14 cellular contexts compared by ENCODE assay signal in genomic region chr20:1489764-1490436, GRCh38. TPM values are rescaled to one million over a fixed set of nuclear protein-coding genes. Genes with fewer than 3 reads are reported as not detected.
DNase-seq lines count a peak whose midpoint lies in the region; ATAC-seq lines count a peak whose summit lies in the region.
"Had no signal": no experiment of that assay in that cellular context is flagged by ENCODE, and none has a peak within 500 bp of the region (broad histone marks: within the 10 kb centered on the region; RNA-seq: fewer than 3 reads in every experiment).

No MANE protein-coding gene starts in this region.

- H3K4me1 Mint-ChIP-seq in stimulated activated memory B cell treated with anti-CD40 and anti-IgM and Interleukin-4, amounts not matched to agents 10 μg/mL and 1 μg/mL and 100 μg/mL, for 72 hours: peaks cover 33% of the 10 kb centered on the region
- H3K4me1 Mint-ChIP-seq in stimulated activated effector memory CD8-positive, alpha-beta T cell treated with anti-CD3 and anti-CD28 coated beads, Interleukin-12 subunit alpha, Interleukin-12 subunit beta, amount 100 ng/mL, for 72 hours: no peaks in the 10 kb centered on the region
- H3K4me1 Mint-ChIP-seq: GM23338 had no signal

- H3K9ac ChIP-seq in subcutaneous abdominal adipose tissue (ENCODE audit: low read length in 5 of 5): no peak overlapping the region

- H3K4me3 Mint-ChIP-seq in stimulated activated memory B cell treated with anti-CD40 and anti-IgM and Interleukin-4, amounts not matched to agents 10 μg/mL and 1 μg/mL and 100 μg/mL, for 72 hours: no peak overlapping the region
- no peak overlapping the region for H3K4me3 Mint-ChIP-seq in stimulated activated effector memory CD8-positive, alpha-beta T cell treated with anti-CD3 and anti-CD28 coated beads, Interleukin-12 subunit alpha, Interleukin-12 subunit beta, amount 100 ng/mL, for 72 hours
- H3K4me3 Mint-ChIP-seq: GM23338 had no signal

- H3K27me3 ChIP-seq in right cardiac atrium (ENCODE audit: control insufficient read depth, insufficient read depth) (no peaks in the 10 kb centered on the region), subcutaneous abdominal adipose tissue (ENCODE audit: control insufficient read depth in 5 of 5, insufficient read depth in 4 of 5, low read length in 5 of 5) (peaks cover 0 to 2% (median 0%) of the 10 kb centered on the region in 5 donors)
- H3K27me3 ChIP-seq: thyroid gland had no signal

- peak overlapping the region; percentile 44 for H3K27ac ChIP-seq in adipose tissue (ENCODE audit: low read depth, low read length)
- H3K27ac ChIP-seq in right cardiac atrium (ENCODE audit: low read length): no peak overlapping the region
- peak overlapping the region; percentile 20 for H3K27ac ChIP-seq in subcutaneous abdominal adipose tissue (ENCODE audit: low read depth, low read length)
- H3K27ac ChIP-seq: thyroid gland had no signal

- no peaks in the 10 kb centered on the region for H3K9me3 ChIP-seq in right cardiac atrium (ENCODE audit: control insufficient read depth, low read length)
- H3K9me3 ChIP-seq in subcutaneous abdominal adipose tissue (ENCODE audit: control insufficient read depth in 5 of 5, low read length in 5 of 5): peaks cover 0 to 4% (median 0%) of the 10 kb centered on the region in 5 donors
- H3K9me3 ChIP-seq: thyroid gland had no signal

- peak; percentile 58 for ATAC-seq in right cardiac atrium
- no peak for ATAC-seq in stimulated activated memory B cell treated with anti-CD40 and anti-IgM and Interleukin-4, amounts not matched to agents 10 μg/mL and 1 μg/mL and 100 μg/mL, for 72 hours
- ATAC-seq in stimulated activated effector memory CD8-positive, alpha-beta T cell treated with anti-CD3 and anti-CD28 coated beads, Interleukin-12 subunit alpha, Interleukin-12 subunit beta, amount 100 ng/mL, for 72 hours: no peak
- ATAC-seq: GM23338 had no signal

- intact Hi-C loops in right cardiac atrium (cut with DNase I): no loop called here

- H3K4me1 ChIP-seq in right cardiac atrium (ENCODE audit: control insufficient read depth, insufficient read depth, low read length) (no peaks in the 10 kb centered on the region), subcutaneous abdominal adipose tissue (ENCODE audit: control insufficient read depth in 5 of 5, insufficient read depth in 5 of 5, low read length in 5 of 5) (peaks cover 0 to 32% (median 0%) of the 10 kb centered on the region in 5 donors)
- H3K4me1 ChIP-seq: thyroid gland had no signal

- no peaks in the 10 kb centered on the region for H3K9me3 Mint-ChIP-seq in stimulated activated memory B cell treated with anti-CD40 and anti-IgM and Interleukin-4, amounts not matched to agents 10 μg/mL and 1 μg/mL and 100 μg/mL, for 72 hours
- H3K9me3 Mint-ChIP-seq in stimulated activated effector memory CD8-positive, alpha-beta T cell treated with anti-CD3 and anti-CD28 coated beads, Interleukin-12 subunit alpha, Interleukin-12 subunit beta, amount 100 ng/mL, for 72 hours: no peaks in the 10 kb centered on the region
- H3K9me3 Mint-ChIP-seq: GM23338 had no signal

- H3K27ac Mint-ChIP-seq in stimulated activated memory B cell treated with anti-CD40 and anti-IgM and Interleukin-4, amounts not matched to agents 10 μg/mL and 1 μg/mL and 100 μg/mL, for 72 hours: no peak overlapping the region
- no peak overlapping the region for H3K27ac Mint-ChIP-seq in stimulated activated effector memory CD8-positive, alpha-beta T cell treated with anti-CD3 and anti-CD28 coated beads, Interleukin-12 subunit alpha, Interleukin-12 subunit beta, amount 100 ng/mL, for 72 hours
- H3K27ac Mint-ChIP-seq: GM23338 had no signal

- H3K4me3 ChIP-seq in right cardiac atrium (ENCODE audit: low read length): no peak overlapping the region
- H3K4me3 ChIP-seq in subcutaneous abdominal adipose tissue (ENCODE audit: low read depth in 1 of 5, low read length in 5 of 5): peak overlapping the region in 4 of 5 donors; percentile 22 to 53 (median 40)
- H3K4me3 ChIP-seq: GM23338, thyroid gland had no signal

- WGBS in adipose tissue, 3 donors: 62 to 72% (median 62%) methylated on average over 6 of the region's 6 CpGs
- WGBS in right cardiac atrium: 76% methylated on average over 6 of the region's 6 CpGs

- peaks cover 27% of the 10 kb centered on the region for H3K27me3 Mint-ChIP-seq in stimulated activated memory B cell treated with anti-CD40 and anti-IgM and Interleukin-4, amounts not matched to agents 10 μg/mL and 1 μg/mL and 100 μg/mL, for 72 hours

- H3K36me3 ChIP-seq in subcutaneous abdominal adipose tissue (ENCODE audit: control insufficient read depth in 5 of 5, insufficient read depth in 5 of 5, low read length in 5 of 5): no peaks in the 10 kb centered on the region
- H3K36me3 ChIP-seq: thyroid gland had no signal

- no peaks in the 10 kb centered on the region for H3K36me3 Mint-ChIP-seq in stimulated activated memory B cell treated with anti-CD40 and anti-IgM and Interleukin-4, amounts not matched to agents 10 μg/mL and 1 μg/mL and 100 μg/mL, for 72 hours
- no peaks in the 10 kb centered on the region for H3K36me3 Mint-ChIP-seq in stimulated activated effector memory CD8-positive, alpha-beta T cell treated with anti-CD3 and anti-CD28 coated beads, Interleukin-12 subunit alpha, Interleukin-12 subunit beta, amount 100 ng/mL, for 72 hours

- in situ Hi-C loops in KBM-7 (cut with MboI; ENCODE audit: low pct_unique_long_range_greater_than_20kb, low sequenced_read_pairs): no loop called here

- DNase-seq in KBM-7 (peak; percentile 23), right cardiac atrium (peak in 1 of 3 donors; percentile 54), OCI-M1 (lab: John Stamatoyannopoulos, UW) (no peak)
- DNase-seq in stimulated activated effector memory CD8-positive, alpha-beta T cell treated with anti-CD3 and anti-CD28 coated beads, Interleukin-12 subunit alpha, Interleukin-12 subunit beta, amount 100 ng/mL, for 72 hours (ENCODE audit: low spot score in 2 of 2): no peak
- no peak for DNase-seq in stimulated activated naive CD4-positive, alpha-beta T cell (lab: John Stamatoyannopoulos, UW)
- DNase-seq: activated CD8-positive, alpha-beta memory T cell treated with anti-CD3 and anti-CD28 coated beads, Interleukin-2, amount 50 U/mL, for 4 hours; NCI-H1048; NCI-H82; T-helper 9 cell; thyroid gland had no signal

RNA-seq across cellular contexts. Expression of gene SIRPB2, which starts 1.3 kb away (rescaled TPM):
- 1 to 10 TPM in 2 of 3 donors, under 1 TPM in 1; 0.75 to 6.1 (median 3.6) TPM for polyA plus RNA-seq in adipose tissue
- 1 to 10 TPM; 2.6 to 5.4 (median 4.9) TPM for total RNA-seq in right cardiac atrium
- 1.8 TPM for polyA plus RNA-seq in right cardiac atrium
- total RNA-seq: GM23338 had no signal

RNA-seq across cellular contexts. Expression of gene NSFL1C, which starts 23.3 kb away (rescaled TPM):
- 10 to 100 TPM; 24.4 to 52.1 (median 40.8) TPM for polyA plus RNA-seq in adipose tissue
- 10 to 100 TPM; 44.1 to 65.6 (median 58.4) TPM for total RNA-seq in right cardiac atrium
- polyA plus RNA-seq in right cardiac atrium: 36.3 TPM

Comparison
In these comparisons a context has a peak if more than half of its experiments do, and no peak if none do; other contexts are left out.
1. ATAC-seq: peak in right cardiac atrium (2 of 2); none in stimulated activated memory B cell treated with anti-CD40 and anti-IgM and Interleukin-4, amounts not matched to agents 10 μg/mL and 1 μg/mL and 100 μg/mL, for 72 hours (single experiment) and stimulated activated effector memory CD8-positive, alpha-beta T cell treated with anti-CD3 and anti-CD28 coated beads, Interleukin-12 subunit alpha, Interleukin-12 subunit beta, amount 100 ng/mL, for 72 hours (single experiment).